In the genomic region with DNA sequence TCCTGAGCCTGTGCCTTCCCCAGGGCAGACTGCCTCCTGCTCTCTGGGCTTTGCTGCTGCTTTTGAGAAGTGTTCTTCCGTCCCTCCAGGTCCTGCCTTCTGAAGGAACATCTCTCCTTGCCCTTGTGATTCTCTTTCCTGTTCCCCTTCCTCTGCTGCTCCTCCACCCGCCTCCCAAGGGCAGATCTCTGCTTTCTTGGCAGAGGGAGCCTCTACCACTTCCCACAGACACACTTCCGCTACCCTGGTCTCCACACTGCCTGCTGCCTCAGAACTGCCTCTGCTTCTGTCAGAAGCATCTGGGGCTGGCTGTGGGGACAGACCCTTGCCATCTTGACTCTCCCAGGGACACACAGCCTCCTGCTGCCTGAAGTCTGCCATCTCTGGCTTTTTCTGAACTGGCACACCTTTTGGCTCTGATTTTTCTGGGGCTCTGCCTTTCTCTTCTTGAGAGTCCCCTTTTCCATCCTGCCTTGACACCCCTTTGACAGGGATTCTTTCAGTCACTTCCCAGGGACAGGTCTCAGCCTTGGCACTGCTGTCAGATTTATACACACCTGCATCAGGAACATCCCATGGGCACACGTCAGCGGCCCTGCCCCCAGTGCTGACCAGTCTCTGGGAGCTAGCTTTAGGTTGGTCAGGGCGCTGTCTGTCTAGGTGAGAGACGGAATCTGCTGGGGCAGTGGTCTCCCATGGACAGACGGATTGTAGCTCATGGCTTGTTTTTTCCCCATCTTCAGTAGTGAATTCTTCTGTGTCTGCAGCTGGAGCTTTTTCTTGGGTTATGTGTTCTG, we compare ENCODE assay signal across 12 cellular contexts. TPM values are rescaled to one million over a fixed set of nuclear protein-coding genes. Genes with fewer than 3 reads are reported as not detected.
A peak's percentile ranks its signal among the peaks of the same experiment; 100 is the strongest.
DNase-seq lines count a peak whose midpoint lies in the region; ATAC-seq and TF ChIP-seq lines count a peak whose summit lies in the region.
"Had no signal": no experiment of that assay in that cellular context is flagged by ENCODE, and none has a peak within 500 bp of the region (broad histone marks: within the 10 kb centered on the region; RNA-seq: fewer than 3 reads in every experiment).

No MANE protein-coding gene starts in this region.

- peaks cover 9% of the 10 kb centered on the region for H3K4me1 Mint-ChIP-seq in activated naive CD8-positive, alpha-beta T cell treated with anti-CD3 and anti-CD28 coated beads for 36 hours
- peaks cover 7% of the 10 kb centered on the region for H3K4me1 Mint-ChIP-seq in activated naive CD8-positive, alpha-beta T cell treated with anti-CD3 and anti-CD28 coated beads, Interleukin-2, amount 50 U/mL, for 24 hours
- no peaks in the 10 kb centered on the region for H3K4me1 Mint-ChIP-seq in activated T-helper 1 cell treated with anti-CD3 and anti-CD28 coated beads, Interleukin-12 subunit alpha, Interleukin-12 subunit beta, Interleukin-2, Interleukin-4 antibody, amounts not matched to agents 30 ng/mL and 10 ng/mL and 1 ng/mL, durations not matched to agents 14 hours and 24 hours and 36 hours (ENCODE audit: low read depth)

- H3K27ac ChIP-seq in VCaP (peak overlapping the region; percentile 88), right cardiac atrium (ENCODE audit: low read length) (no peak overlapping the region), upper lobe of right lung (peak overlapping the region; percentile 6)

- peaks cover 14% of the 10 kb centered on the region for H3K36me3 ChIP-seq in upper lobe of right lung

- H3K27ac Mint-ChIP-seq in activated naive CD8-positive, alpha-beta T cell treated with anti-CD3 and anti-CD28 coated beads for 36 hours: peak overlapping the region; percentile 19
- H3K27ac Mint-ChIP-seq in activated naive CD8-positive, alpha-beta T cell treated with anti-CD3 and anti-CD28 coated beads, Interleukin-2, amount 50 U/mL, for 24 hours: no peak overlapping the region
- H3K27ac Mint-ChIP-seq in activated T-helper 1 cell treated with anti-CD3 and anti-CD28 coated beads, Interleukin-12 subunit alpha, Interleukin-12 subunit beta, Interleukin-2, Interleukin-4 antibody, amounts not matched to agents 30 ng/mL and 10 ng/mL and 1 ng/mL, durations not matched to agents 14 hours and 24 hours and 36 hours: no peak overlapping the region
- H3K27ac Mint-ChIP-seq: activated B cell treated with CpG ODN at 0.5 μM for 24 hours had no signal

- H3K4me1 ChIP-seq in right cardiac atrium (ENCODE audit: control insufficient read depth, insufficient read depth, low read length) (no peaks in the 10 kb centered on the region), upper lobe of right lung (peaks cover 8% of the 10 kb centered on the region)

- H3K4me3 ChIP-seq in right cardiac atrium (ENCODE audit: low read length) (no peak overlapping the region), upper lobe of right lung (no peak overlapping the region)

- H3K9me3 ChIP-seq in right cardiac atrium (ENCODE audit: control insufficient read depth, low read length) (no peaks in the 10 kb centered on the region), upper lobe of right lung (no peaks in the 10 kb centered on the region)

- no peak overlapping the region for H3K4me3 Mint-ChIP-seq in activated naive CD8-positive, alpha-beta T cell treated with anti-CD3 and anti-CD28 coated beads for 36 hours
- H3K4me3 Mint-ChIP-seq in activated naive CD8-positive, alpha-beta T cell treated with anti-CD3 and anti-CD28 coated beads, Interleukin-2, amount 50 U/mL, for 24 hours: no peak overlapping the region
- no peak overlapping the region for H3K4me3 Mint-ChIP-seq in activated T-helper 1 cell treated with anti-CD3 and anti-CD28 coated beads, Interleukin-12 subunit alpha, Interleukin-12 subunit beta, Interleukin-2, Interleukin-4 antibody, amounts not matched to agents 30 ng/mL and 10 ng/mL and 1 ng/mL, durations not matched to agents 14 hours and 24 hours and 36 hours
- H3K4me3 Mint-ChIP-seq: activated B cell treated with CpG ODN at 0.5 μM for 24 hours had no signal

- H3K27me3 ChIP-seq in right cardiac atrium (ENCODE audit: control insufficient read depth, insufficient read depth): no peaks in the 10 kb centered on the region
- H3K27me3 ChIP-seq in upper lobe of right lung: peaks cover 7% of the 10 kb centered on the region

- 68% methylated on average over 8 of the region's 8 CpGs for WGBS in right cardiac atrium

- no peaks in the 10 kb centered on the region for H3K9me3 Mint-ChIP-seq in activated naive CD8-positive, alpha-beta T cell treated with anti-CD3 and anti-CD28 coated beads for 36 hours
- H3K9me3 Mint-ChIP-seq in activated naive CD8-positive, alpha-beta T cell treated with anti-CD3 and anti-CD28 coated beads, Interleukin-2, amount 50 U/mL, for 24 hours: no peaks in the 10 kb centered on the region
- no peaks in the 10 kb centered on the region for H3K9me3 Mint-ChIP-seq in activated T-helper 1 cell treated with anti-CD3 and anti-CD28 coated beads, Interleukin-12 subunit alpha, Interleukin-12 subunit beta, Interleukin-2, Interleukin-4 antibody, amounts not matched to agents 30 ng/mL and 10 ng/mL and 1 ng/mL, durations not matched to agents 14 hours and 24 hours and 36 hours
- H3K9me3 Mint-ChIP-seq: activated B cell treated with CpG ODN at 0.5 μM for 24 hours had no signal

- H3K27me3 Mint-ChIP-seq in activated naive CD8-positive, alpha-beta T cell treated with anti-CD3 and anti-CD28 coated beads for 36 hours: no peaks in the 10 kb centered on the region
- peaks cover 4% of the 10 kb centered on the region for H3K27me3 Mint-ChIP-seq in activated naive CD8-positive, alpha-beta T cell treated with anti-CD3 and anti-CD28 coated beads, Interleukin-2, amount 50 U/mL, for 24 hours
- peaks cover 2% of the 10 kb centered on the region for H3K27me3 Mint-ChIP-seq in activated T-helper 1 cell treated with anti-CD3 and anti-CD28 coated beads, Interleukin-12 subunit alpha, Interleukin-12 subunit beta, Interleukin-2, Interleukin-4 antibody, amounts not matched to agents 30 ng/mL and 10 ng/mL and 1 ng/mL, durations not matched to agents 14 hours and 24 hours and 36 hours (ENCODE audit: insufficient read depth)

- no peak for ATAC-seq in activated naive CD8-positive, alpha-beta T cell treated with anti-CD3 and anti-CD28 coated beads, Interleukin-2, amount 50 U/mL, for 24 hours
- ATAC-seq in right cardiac atrium (peak; percentile 30 to 57), upper lobe of right lung (peak; percentile 65), HG02973 (IDR thresholded peaks at IDR 0.05; ENCODE audit: unreplicated experiment) (no peak)

- H3K36me3 Mint-ChIP-seq in activated naive CD8-positive, alpha-beta T cell treated with anti-CD3 and anti-CD28 coated beads for 36 hours: peaks cover 11% of the 10 kb centered on the region
- H3K36me3 Mint-ChIP-seq in activated naive CD8-positive, alpha-beta T cell treated with anti-CD3 and anti-CD28 coated beads, Interleukin-2, amount 50 U/mL, for 24 hours (ENCODE audit: low read depth): peaks cover 8% of the 10 kb centered on the region
- H3K36me3 Mint-ChIP-seq in activated T-helper 1 cell treated with anti-CD3 and anti-CD28 coated beads, Interleukin-12 subunit alpha, Interleukin-12 subunit beta, Interleukin-2, Interleukin-4 antibody, amounts not matched to agents 30 ng/mL and 10 ng/mL and 1 ng/mL, durations not matched to agents 14 hours and 24 hours and 36 hours (ENCODE audit: low read depth): peaks cover 8% of the 10 kb centered on the region

- intact Hi-C loops in right cardiac atrium (cut with DNase I) (no loop called here), upper lobe of right lung (cut with DNase I) (no loop called here)
- intact Hi-C loops in activated T-helper 1 cell treated with anti-CD3 and anti-CD28 coated beads, Interleukin-12 subunit alpha, Interleukin-12 subunit beta, Interleukin-2, Interleukin-4 antibody, amounts not matched to agents 30 ng/mL and 10 ng/mL and 1 ng/mL, durations not matched to agents 14 hours and 24 hours and 36 hours (cut with micrococcal nuclease): no loop called here

- DNase-seq in activated naive CD8-positive, alpha-beta T cell treated with anti-CD3 and anti-CD28 coated beads for 36 hours: no peak
- DNase-seq in activated naive CD8-positive, alpha-beta T cell treated with anti-CD3 and anti-CD28 coated beads, Interleukin-2, amount 50 U/mL, for 24 hours: no peak
- peak in 2 of 3 donors; percentile 64 to 65 for DNase-seq in right cardiac atrium
- DNase-seq in upper lobe of right lung: no peak
- DNase-seq in AG20443 (ENCODE audit: low spot score): no peak
- no peak for DNase-seq in activated T-helper 1 cell treated with anti-CD3 and anti-CD28 coated beads, Interleukin-12 subunit alpha, Interleukin-12 subunit beta, Interleukin-2, Interleukin-4 antibody, amounts not matched to agents 30 ng/mL and 10 ng/mL and 1 ng/mL, durations not matched to agents 14 hours and 24 hours and 36 hours (ENCODE audit: low spot score)
- DNase-seq: activated B cell treated with CpG ODN at 0.5 μM for 24 hours, NCI-H226 had no signal

- TF ChIP-seq CTCF in VCaP (conservative IDR thresholded peaks at IDR 0.05) (no peak), upper lobe of right lung (IDR thresholded peaks at IDR 0.05) (no peak)

RNA-seq across cellular contexts. Expression of a gene that starts 16.6 kb away (rescaled TPM):
- total RNA-seq in activated naive CD8-positive, alpha-beta T cell treated with anti-CD3 and anti-CD28 coated beads for 36 hours: under 1 TPM; 0.23 to 0.34 TPM
- total RNA-seq in right cardiac atrium (under 1 TPM in 1 of 4 donors, not detected in 3; 0.03 TPM), upper lobe of right lung (0.35 TPM)
- 0.07 TPM for polyA plus RNA-seq in right cardiac atrium
- total RNA-seq in activated T-helper 1 cell treated with anti-CD3 and anti-CD28 coated beads, Interleukin-12 subunit alpha, Interleukin-12 subunit beta, Interleukin-2, Interleukin-4 antibody, amounts not matched to agents 30 ng/mL and 10 ng/mL and 1 ng/mL, durations not matched to agents 14 hours and 24 hours and 36 hours: 0.03 TPM in 1 of 2 replicates, not detected in the other
- total RNA-seq: M059J had no signal
- polyA plus RNA-seq: neural cell had no signal

RNA-seq across cellular contexts. Expression of a gene that starts 24.4 kb away (rescaled TPM):
- total RNA-seq in activated naive CD8-positive, alpha-beta T cell treated with anti-CD3 and anti-CD28 coated beads for 36 hours: 10 to 100 TPM; 17.3 to 18.2 TPM
- total RNA-seq in right cardiac atrium: 10 to 100 TPM; 13.0 to 16.4 (median 14.7) TPM
- polyA plus RNA-seq in right cardiac atrium: 7.4 TPM
- 23.7 TPM for total RNA-seq in upper lobe of right lung
- total RNA-seq in activated T-helper 1 cell treated with anti-CD3 and anti-CD28 coated beads, Interleukin-12 subunit alpha, Interleukin-12 subunit beta, Interleukin-2, Interleukin-4 antibody, amounts not matched to agents 30 ng/mL and 10 ng/mL and 1 ng/mL, durations not matched to agents 14 hours and 24 hours and 36 hours: 30.4 and 32.3 TPM in 2 replicates

RNA-seq across cellular contexts. Expression of a gene that starts 30.2 kb away (rescaled TPM):
- total RNA-seq in activated naive CD8-positive, alpha-beta T cell treated with anti-CD3 and anti-CD28 coated beads for 36 hours: 10 to 100 TPM; 69.7 to 70.8 TPM
- total RNA-seq in right cardiac atrium (10 to 100 TPM; 25.3 to 36.2 (median 30.2) TPM), upper lobe of right lung (25.7 TPM)
- polyA plus RNA-seq in right cardiac atrium: 31.5 TPM
- total RNA-seq in activated T-helper 1 cell treated with anti-CD3 and anti-CD28 coated beads, Interleukin-12 subunit alpha, Interleukin-12 subunit beta, Interleukin-2, Interleukin-4 antibody, amounts not matched to agents 30 ng/mL and 10 ng/mL and 1 ng/mL, durations not matched to agents 14 hours and 24 hours and 36 hours: 41.8 and 43.1 TPM in 2 replicates

Comparison
In these comparisons a context has a peak if more than half of its experiments do, and no peak if none do; other contexts are left out.
1. DNase-seq: peak in right cardiac atrium (2 of 3); none in activated naive CD8-positive, alpha-beta T cell treated with anti-CD3 and anti-CD28 coated beads for 36 hours (single experiment), activated naive CD8-positive, alpha-beta T cell treated with anti-CD3 and anti-CD28 coated beads, Interleukin-2, amount 50 U/mL, for 24 hours (single experiment), upper lobe of right lung (single experiment), AG20443 (single experiment) and activated T-helper 1 cell treated with anti-CD3 and anti-CD28 coated beads, Interleukin-12 subunit alpha, Interleukin-12 subunit beta, Interleukin-2, Interleukin-4 antibody, amounts not matched to agents 30 ng/mL and 10 ng/mL and 1 ng/mL, durations not matched to agents 14 hours and 24 hours and 36 hours (single experiment).
2. ATAC-seq: peak in right cardiac atrium (2 of 2) and upper lobe of right lung (single experiment); none in activated naive CD8-positive, alpha-beta T cell treated with anti-CD3 and anti-CD28 coated beads, Interleukin-2, amount 50 U/mL, for 24 hours (single experiment) and HG02973 (single experiment).